In genomic region chr19:1587872-1588271, GRCh38 we compare ENCODE assay signal across 22 cellular contexts. TPM values are rescaled to one million over a fixed set of nuclear protein-coding genes. Genes with fewer than 3 reads are reported as not detected.
A peak's percentile ranks its signal among the peaks of the same experiment; 100 is the strongest.
DNase-seq lines count a peak whose midpoint lies in the region; ATAC-seq and TF ChIP-seq lines count a peak whose summit lies in the region.
"Had no signal": no experiment of that assay in that cellular context is flagged by ENCODE, and none has a peak within 500 bp of the region (broad histone marks: within the 10 kb centered on the region; RNA-seq: fewer than 3 reads in every experiment).

No MANE protein-coding gene starts in this region.

- H3K36me3 Mint-ChIP-seq in natural killer cell treated with Interleukin-12 subunit alpha and Interleukin-12 subunit beta and Interleukin-15 and Interleukin-18, amount 100 ng/mL, for 72 hours: no peaks in the 10 kb centered on the region

- peaks cover 9% of the 10 kb centered on the region for H3K4me1 ChIP-seq in hepatocyte (ENCODE audit: insufficient read depth)
- H3K4me1 ChIP-seq in psoas muscle: peaks cover 31% of the 10 kb centered on the region

- WGBS in hepatocyte (ENCODE audit: low lambda C conversion rate, missing lambda C conversion rate): 72% methylated on average over 9 of the region's 9 CpGs
- 34 to 48% (median 39%) methylated on average over 9 of the region's 9 CpGs for WGBS in psoas muscle, 3 donors

- TF ChIP-seq CTCF in hepatocyte (IDR thresholded peaks at IDR 0.05; ENCODE audit: poor library complexity): no peak
- no peak for TF ChIP-seq CTCF in psoas muscle (IDR thresholded peaks at IDR 0.05)

- no peaks in the 10 kb centered on the region for H3K9me2 ChIP-seq in hepatocyte (replicated peaks; ENCODE audit: insufficient read depth)

- intact Hi-C loops in psoas muscle (cut with DNase I): no loop called here

- no peaks in the 10 kb centered on the region for H3K9me3 ChIP-seq in hepatocyte (ENCODE audit: low read depth)
- H3K9me3 ChIP-seq in psoas muscle: no peaks in the 10 kb centered on the region
- H3K9me3 ChIP-seq: BE2C, mucosa of descending colon, ovary had no signal

- H3K27me3 ChIP-seq in hepatocyte (no peaks in the 10 kb centered on the region), psoas muscle (ENCODE audit: insufficient read depth in 3 of 3, low read length in 2 of 3) (no peaks in the 10 kb centered on the region)
- H3K27me3 ChIP-seq: BE2C, ovary had no signal

- no peaks in the 10 kb centered on the region for H3K27me3 Mint-ChIP-seq in natural killer cell treated with Interleukin-12 subunit alpha and Interleukin-12 subunit beta and Interleukin-15 and Interleukin-18, amount 100 ng/mL, for 72 hours
- H3K27me3 Mint-ChIP-seq: activated CD4-positive, alpha-beta T cell treated with anti-CD3 and anti-CD28 coated beads, Interleukin-2, amount 10 ng/mL, durations not matched to agents 7 days and 5 days had no signal

- peaks cover 11 to 13% of the 10 kb centered on the region in 2 donors for H3K4me1 Mint-ChIP-seq in natural killer cell treated with Interleukin-12 subunit alpha and Interleukin-12 subunit beta and Interleukin-15 and Interleukin-18, amount 100 ng/mL, for 72 hours (ENCODE audit: low read depth in 2 of 2)

- no peak overlapping the region for H2AFZ ChIP-seq in hepatocyte

- H3K27ac ChIP-seq in hepatocyte: peak overlapping the region; percentile 11
- H3K27ac ChIP-seq in psoas muscle: peak overlapping the region; percentile 42
- H3K27ac ChIP-seq: KMS-11, ovary had no signal

- H3K9me3 Mint-ChIP-seq in natural killer cell treated with Interleukin-12 subunit alpha and Interleukin-12 subunit beta and Interleukin-15 and Interleukin-18, amount 100 ng/mL, for 72 hours: no peaks in the 10 kb centered on the region
- H3K9me3 Mint-ChIP-seq: activated CD4-positive, alpha-beta T cell treated with anti-CD3 and anti-CD28 coated beads, Interleukin-2, amount 10 ng/mL, durations not matched to agents 7 days and 5 days; activated naive CD4-positive, alpha-beta T cell treated with anti-CD3 and anti-CD28 coated beads for 36 hours had no signal

- no peak for ATAC-seq in psoas muscle
- ATAC-seq in natural killer cell treated with Interleukin-12 subunit alpha and Interleukin-12 subunit beta and Interleukin-15 and Interleukin-18, amount 100 ng/mL, for 72 hours: no peak
- ATAC-seq: mucosa of descending colon had no signal

- H3K4me3 ChIP-seq in hepatocyte (no peak overlapping the region), psoas muscle (no peak overlapping the region)
- H3K4me3 ChIP-seq: mucosa of descending colon, ovary had no signal

- peak overlapping the region in 1 of 2 donors; percentile 54 for H3K27ac Mint-ChIP-seq in natural killer cell treated with Interleukin-12 subunit alpha and Interleukin-12 subunit beta and Interleukin-15 and Interleukin-18, amount 100 ng/mL, for 72 hours
- H3K27ac Mint-ChIP-seq: activated CD4-positive, alpha-beta T cell treated with anti-CD3 and anti-CD28 coated beads, Interleukin-2, amount 10 ng/mL, durations not matched to agents 7 days and 5 days; activated naive CD4-positive, alpha-beta T cell treated with anti-CD3 and anti-CD28 coated beads for 36 hours had no signal

- H3K79me2 ChIP-seq in hepatocyte: peaks cover 78% of the 10 kb centered on the region

- peak; percentile 31; the same call in 1 of the 2 replicates for TF ChIP-seq POLR2A in Raji (IDR thresholded peaks at IDR 0.05; ENCODE audit: insufficient read depth, low read depth, low read length)

- peak; percentile 11 to 39 for DNase-seq in NCI-H524 (lab: John Stamatoyannopoulos, UW)
- no peak for DNase-seq in NCI-H524 treated with DMSO at 0.1 percent for 48 hours (lab: John Stamatoyannopoulos, UW)
- no peak for DNase-seq in hepatocyte (ENCODE audit: low spot score)
- no peak for DNase-seq in psoas muscle
- no peak for DNase-seq in NCI-H2081 treated with DMSO at 0.1 percent for 48 hours (lab: John Stamatoyannopoulos, UW)
- DNase-seq in SIG-M5 treated with dmso at 0.1 percent for 504 hours (lab: John Stamatoyannopoulos, UW; ENCODE audit: unreplicated experiment): no peak
- no peak for DNase-seq in natural killer cell treated with Interleukin-12 subunit alpha and Interleukin-12 subunit beta and Interleukin-15 and Interleukin-18, amount 100 ng/mL, for 72 hours (ENCODE audit: low spot score)
- DNase-seq: 8988T; activated CD4-positive, alpha-beta T cell treated with anti-CD3 and anti-CD28 coated beads, Interleukin-2, amount 10 ng/mL, durations not matched to agents 7 days and 5 days; activated naive CD4-positive, alpha-beta T cell treated with anti-CD3 and anti-CD28 coated beads for 36 hours; aorta; BE2C; Calu3; HCEC 1CT; mucosa of descending colon; NCI-H1092 treated with DMSO at 0.1 percent for 48 hours; NCI-H2081; NCI-H510A treated with DMSO at 0.1 percent for 48 hours; ovary; T1000 had no signal

- H3K36me3 ChIP-seq in hepatocyte (replicated peaks; ENCODE audit: insufficient read depth, low read depth): no peaks in the 10 kb centered on the region
- H3K36me3 ChIP-seq in psoas muscle (ENCODE audit: insufficient read depth in 1 of 2, low read depth in 1 of 2): peaks cover 0 to 22% of the 10 kb centered on the region in 2 donors
- H3K36me3 ChIP-seq: ovary had no signal

- H4K20me1 ChIP-seq in hepatocyte (ENCODE audit: insufficient read depth, poor library complexity, severe bottlenecking): peaks cover 54% of the 10 kb centered on the region

- no peak overlapping the region for H3K4me2 ChIP-seq in hepatocyte
- H3K4me2 ChIP-seq: KMS-11 had no signal

- H3K4me3 Mint-ChIP-seq in natural killer cell treated with Interleukin-12 subunit alpha and Interleukin-12 subunit beta and Interleukin-15 and Interleukin-18, amount 100 ng/mL, for 72 hours: no peak overlapping the region
- H3K4me3 Mint-ChIP-seq: activated CD4-positive, alpha-beta T cell treated with anti-CD3 and anti-CD28 coated beads, Interleukin-2, amount 10 ng/mL, durations not matched to agents 7 days and 5 days; activated naive CD4-positive, alpha-beta T cell treated with anti-CD3 and anti-CD28 coated beads for 36 hours had no signal

RNA-seq across cellular contexts. Expression of gene MBD3, which starts 4.8 kb away (rescaled TPM):
- 84.2 and 84.5 TPM in 2 replicates for total RNA-seq in hepatocyte
- polyA plus RNA-seq in hepatocyte: 56.3 and 66.6 TPM in 2 replicates
- total RNA-seq in psoas muscle: 10 to 100 TPM; 44.1 to 83.6 (median 62.8) TPM
- 100 to 1,000 TPM in 2 of 3 donors, 10 to 100 TPM in 1; 83.6 to 137 (median 119) TPM for polyA plus RNA-seq in psoas muscle
- total RNA-seq in natural killer cell treated with Interleukin-12 subunit alpha and Interleukin-12 subunit beta and Interleukin-15 and Interleukin-18, amount 100 ng/mL, for 72 hours: 100 to 1,000 TPM in 1 of 2 donors, 10 to 100 TPM in 1; 92.5 to 233 TPM

RNA-seq across cellular contexts. Expression of gene UQCR11, which starts 17.4 kb away (rescaled TPM):
- 56.6 and 57.6 TPM in 2 replicates for total RNA-seq in hepatocyte
- polyA plus RNA-seq in hepatocyte: 672 and 684 TPM in 2 replicates
- 100 to 1,000 TPM; 408 to 534 (median 501) TPM for total RNA-seq in psoas muscle
- polyA plus RNA-seq in psoas muscle: 100 to 1,000 TPM; 320 to 337 (median 334) TPM
- 100 to 1,000 TPM; 179 to 184 TPM for total RNA-seq in natural killer cell treated with Interleukin-12 subunit alpha and Interleukin-12 subunit beta and Interleukin-15 and Interleukin-18, amount 100 ng/mL, for 72 hours

RNA-seq across cellular contexts. Expression of gene MEX3D, which starts 19.7 kb away (rescaled TPM):
- total RNA-seq in hepatocyte (38.7 and 45.6 TPM in 2 replicates), psoas muscle (1 to 10 TPM; 2.4 to 3.7 (median 3.0) TPM)
- polyA plus RNA-seq in hepatocyte (6.2 and 6.6 TPM in 2 replicates), psoas muscle (1 to 10 TPM in 1 of 3 donors, under 1 TPM in 2; 0.70 to 2.5 (median 0.87) TPM)
- total RNA-seq in natural killer cell treated with Interleukin-12 subunit alpha and Interleukin-12 subunit beta and Interleukin-15 and Interleukin-18, amount 100 ng/mL, for 72 hours: 1 to 10 TPM; 6.8 to 7.4 TPM

Comparison
In these comparisons a context has a peak if more than half of its experiments do, and no peak if none do; other contexts are left out.
1. DNase-seq: peak in NCI-H524 (2 of 2); none in NCI-H524 treated with DMSO at 0.1 percent for 48 hours (single experiment), hepatocyte (single experiment), psoas muscle (0 of 2), NCI-H2081 treated with DMSO at 0.1 percent for 48 hours (single experiment), SIG-M5 treated with dmso at 0.1 percent for 504 hours (single experiment) and natural killer cell treated with Interleukin-12 subunit alpha and Interleukin-12 subunit beta and Interleukin-15 and Interleukin-18, amount 100 ng/mL, for 72 hours (single experiment).